14 cellular contexts compared by ENCODE assay signal in the genomic region with DNA sequence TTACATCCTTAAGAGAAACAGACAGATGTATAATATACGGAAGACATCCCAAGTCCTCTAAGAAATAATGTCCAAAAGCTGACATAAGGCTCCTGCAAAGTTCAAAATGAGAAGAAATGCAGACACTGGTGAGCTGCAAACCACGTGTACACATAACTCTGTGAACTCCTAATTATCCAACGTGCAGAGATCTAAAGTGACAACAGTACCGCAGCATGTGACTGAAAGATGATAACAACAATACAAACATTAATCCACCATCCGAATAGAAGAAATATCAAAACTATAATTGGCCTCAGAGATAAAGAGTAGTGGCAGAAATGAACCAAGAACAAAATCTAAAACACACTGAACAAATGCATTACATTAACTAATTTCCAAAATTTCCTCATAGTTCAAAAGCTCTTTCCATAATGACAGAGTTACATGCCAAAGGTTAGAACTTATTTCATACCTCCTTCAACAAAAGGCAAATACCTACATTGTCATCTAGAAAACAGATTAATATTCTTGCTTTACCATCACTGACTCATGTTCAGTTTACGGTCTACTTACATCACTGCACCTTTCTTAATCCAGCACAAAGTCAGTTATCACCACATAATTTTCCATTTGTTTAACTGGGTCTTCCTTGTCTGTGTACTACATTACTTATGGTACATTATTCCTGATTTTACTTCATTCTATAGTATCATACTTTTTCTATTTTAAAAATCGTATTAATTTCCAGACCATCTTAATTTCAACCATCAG. TPM values are rescaled to one million over a fixed set of nuclear protein-coding genes. Genes with fewer than 3 reads are reported as not detected.
A peak's percentile ranks its signal among the peaks of the same experiment; 100 is the strongest.
DNase-seq lines count a peak whose midpoint lies in the region; ATAC-seq and TF ChIP-seq lines count a peak whose summit lies in the region.
"Had no signal": no experiment of that assay in that cellular context is flagged by ENCODE, and none has a peak within 500 bp of the region (broad histone marks: within the 10 kb centered on the region; RNA-seq: fewer than 3 reads in every experiment).

No MANE protein-coding gene starts in this region.

- H3K9ac ChIP-seq in mesenchymal stem cell (ENCODE audit: low read length) = peak overlapping the region; percentile 96

- no peaks in the 10 kb centered on the region for H3K27me3 Mint-ChIP-seq in T-helper 1 cell treated with Interleukin-12 subunit alpha and Interleukin-12 subunit beta and Interleukin-4 antibody, amounts not matched to agents 30 μg/mL and 1 μg/mL, for 36 hours (ENCODE audit: low read depth)
- no peaks in the 10 kb centered on the region for H3K27me3 Mint-ChIP-seq in activated naive CD8-positive, alpha-beta T cell treated with anti-CD3 and anti-CD28 coated beads for 36 hours

- H3K27ac Mint-ChIP-seq in T-helper 1 cell treated with Interleukin-12 subunit alpha and Interleukin-12 subunit beta and Interleukin-4 antibody, amounts not matched to agents 30 μg/mL and 1 μg/mL, for 36 hours = no peak overlapping the region
- peak overlapping the region; percentile 43 for H3K27ac Mint-ChIP-seq in activated naive CD8-positive, alpha-beta T cell treated with anti-CD3 and anti-CD28 coated beads for 36 hours

- H3K9me3 Mint-ChIP-seq in T-helper 1 cell treated with Interleukin-12 subunit alpha and Interleukin-12 subunit beta and Interleukin-4 antibody, amounts not matched to agents 30 μg/mL and 1 μg/mL, for 36 hours = no peaks in the 10 kb centered on the region
- H3K9me3 Mint-ChIP-seq in activated naive CD8-positive, alpha-beta T cell treated with anti-CD3 and anti-CD28 coated beads for 36 hours = no peaks in the 10 kb centered on the region

- no peak overlapping the region for H3K18ac ChIP-seq in mesenchymal stem cell (ENCODE audit: low read depth in 1 of 2, low read length in 2 of 2)

- no peak overlapping the region for H2AK5ac ChIP-seq in mesenchymal stem cell (ENCODE audit: low read length, severe bottlenecking)

- H2AFZ ChIP-seq in mesenchymal stem cell (ENCODE audit: low read depth, low read length) = no peak overlapping the region

- peaks cover 34% of the 10 kb centered on the region for H3K4me1 Mint-ChIP-seq in T-helper 1 cell treated with Interleukin-12 subunit alpha and Interleukin-12 subunit beta and Interleukin-4 antibody, amounts not matched to agents 30 μg/mL and 1 μg/mL, for 36 hours (ENCODE audit: low read depth)
- peaks cover 51% of the 10 kb centered on the region for H3K4me1 Mint-ChIP-seq in activated naive CD8-positive, alpha-beta T cell treated with anti-CD3 and anti-CD28 coated beads for 36 hours

- H3K36me3 ChIP-seq in HEK293 (ENCODE audit: control insufficient read depth in 2 of 2, insufficient read depth in 1 of 2, low read length in 2 of 2) = no peaks in the 10 kb centered on the region
- H3K36me3 ChIP-seq in mesenchymal stem cell (ENCODE audit: control insufficient read depth in 1 of 2, insufficient read depth in 2 of 2, low read depth in 1 of 2, low read length in 2 of 2) = no peaks in the 10 kb centered on the region
- H3K36me3 ChIP-seq: cardiac muscle cell, HAP-1, upper lobe of left lung had no signal

- H4K91ac ChIP-seq in mesenchymal stem cell (ENCODE audit: low read length) = no peak overlapping the region

- no peak for ATAC-seq in HG03432 (IDR thresholded peaks at IDR 0.05; ENCODE audit: unreplicated experiment)

- no peak overlapping the region for H2BK5ac ChIP-seq in mesenchymal stem cell (ENCODE audit: low read depth, low read length, poor library complexity, severe bottlenecking)

- H3K4me3 Mint-ChIP-seq in T-helper 1 cell treated with Interleukin-12 subunit alpha and Interleukin-12 subunit beta and Interleukin-4 antibody, amounts not matched to agents 30 μg/mL and 1 μg/mL, for 36 hours = peak overlapping the region; percentile 55
- no peak overlapping the region for H3K4me3 Mint-ChIP-seq in activated naive CD8-positive, alpha-beta T cell treated with anti-CD3 and anti-CD28 coated beads for 36 hours

- no peak for TF ChIP-seq CTCF in HEK293 (tag by site-specific recombination; IDR thresholded peaks at IDR 0.05)

- peaks cover 3% of the 10 kb centered on the region for H3K36me3 Mint-ChIP-seq in T-helper 1 cell treated with Interleukin-12 subunit alpha and Interleukin-12 subunit beta and Interleukin-4 antibody, amounts not matched to agents 30 μg/mL and 1 μg/mL, for 36 hours (ENCODE audit: low read depth)
- peaks cover 9% of the 10 kb centered on the region for H3K36me3 Mint-ChIP-seq in activated naive CD8-positive, alpha-beta T cell treated with anti-CD3 and anti-CD28 coated beads for 36 hours

- no peak overlapping the region for H3K27ac ChIP-seq in HEK293 (ENCODE audit: extremely low read depth, low read depth, low read length)
- H3K27ac ChIP-seq in mesenchymal stem cell (ENCODE audit: low read length, poor library complexity, severe bottlenecking) = no peak overlapping the region
- H3K27ac ChIP-seq: cardiac muscle cell, upper lobe of left lung had no signal

- no peak overlapping the region for H4K8ac ChIP-seq in mesenchymal stem cell (ENCODE audit: low read length)

- H3K27me3 ChIP-seq in mesenchymal stem cell (ENCODE audit: control insufficient read depth in 1 of 2, insufficient read depth in 1 of 2, low read length in 2 of 2) = no peaks in the 10 kb centered on the region

- no peak overlapping the region for H2BK120ac ChIP-seq in mesenchymal stem cell (ENCODE audit: low read depth, low read length)

- H2BK12ac ChIP-seq in mesenchymal stem cell (ENCODE audit: low read length in 2 of 2) = no peak overlapping the region

- CTCF ChIA-PET in HEK293 (lab: Yijun Ruan, JAX) = interaction anchor here (0.7 to 1.0 kb wide), 2 partner anchors 48 to 149 kb away, joined by 3 read pairs; no protein-coding TSS in a partner anchor

- H3K9me3 ChIP-seq in HEK293 (ENCODE audit: control insufficient read depth, insufficient read depth, low read depth, low read length) (no peaks in the 10 kb centered on the region), mesenchymal stem cell (ENCODE audit: control insufficient read depth, low read length) (no peaks in the 10 kb centered on the region)
- H3K9me3 ChIP-seq: HAP-1, upper lobe of left lung had no signal

- POLR2A ChIA-PET in HEK293 (lab: Yijun Ruan, JAX) = no interaction called here

- H3K4me3 ChIP-seq in HEK293 (ENCODE audit: low read depth, low read length) = no peak overlapping the region
- H3K4me3 ChIP-seq in mesenchymal stem cell (ENCODE audit: insufficient read depth in 1 of 2, low read depth in 1 of 2, low read length in 2 of 2) = peak overlapping the region in 1 of 2 experiments; percentile 97

- no peak overlapping the region for H2BK15ac ChIP-seq in mesenchymal stem cell (ENCODE audit: low read depth, poor library complexity, severe bottlenecking)

- H3K4me2 ChIP-seq in mesenchymal stem cell (ENCODE audit: low read length, poor library complexity, severe bottlenecking) = no peak overlapping the region

- H3K23ac ChIP-seq in mesenchymal stem cell (ENCODE audit: low read length in 2 of 2) = no peak overlapping the region

- H3K14ac ChIP-seq in mesenchymal stem cell (ENCODE audit: low read length in 2 of 2) = no peak overlapping the region

- 81% methylated on average over 6 of the region's 7 CpGs for WGBS in mesenchymal stem cell

- peaks cover 3% of the 10 kb centered on the region for H3K79me1 ChIP-seq in mesenchymal stem cell (replicated peaks; ENCODE audit: low read length, poor library complexity, severe bottlenecking)

- no peak overlapping the region for H3K4ac ChIP-seq in mesenchymal stem cell (ENCODE audit: low read depth in 1 of 2, low read length in 2 of 2)

- DNase-seq in T-helper 1 cell (no peak), mesenchymal stem cell (no peak)
- DNase-seq in activated naive CD8-positive, alpha-beta T cell treated with anti-CD3 and anti-CD28 coated beads for 36 hours = no peak
- no peak for DNase-seq in effector CD4-positive, alpha-beta T cell
- DNase-seq in effector CD8-positive, alpha-beta T cell (lab: John Stamatoyannopoulos, UW) = no peak
- DNase-seq: DMS53, NCI-H2171, RPMI8226, upper lobe of left lung had no signal

- H3K4me1 ChIP-seq in HEK293 (ENCODE audit: control insufficient read depth, insufficient read depth, low read length) (no peaks in the 10 kb centered on the region; the same call in 1 of the 2 replicates), mesenchymal stem cell (ENCODE audit: control insufficient read depth, insufficient read depth, low read depth, low read length) (no peaks in the 10 kb centered on the region)

TF ChIP-seq in HEK293, 187 proteins besides CTCF, POLR2A, EP300 and RAD21:
- TF ChIP-seq ZNF24 (tag by site-specific recombination; IDR thresholded peaks at IDR 0.05) (no peak), ZNF366 (tag by site-specific recombination; conservative IDR thresholded peaks at IDR 0.05) (peak; percentile 22; the same call in 1 of the 2 replicates)

RNA-seq across cellular contexts. Expression of gene PDCD10, which starts 2.2 kb away (rescaled TPM):
- 10 to 100 TPM; 78.7 to 88.7 TPM for total RNA-seq in activated naive CD8-positive, alpha-beta T cell treated with anti-CD3 and anti-CD28 coated beads for 36 hours
- polyA plus RNA-seq in mesenchymal stem cell (2013, experiment 1 of 2) = 79.4 TPM
- polyA plus RNA-seq in mesenchymal stem cell (2013, experiment 2 of 2) = 84.7 TPM

RNA-seq across cellular contexts. Expression of gene SERPINI1, which starts 3.0 kb away (rescaled TPM):
- 1 to 10 TPM; 1.1 to 1.2 TPM for total RNA-seq in activated naive CD8-positive, alpha-beta T cell treated with anti-CD3 and anti-CD28 coated beads for 36 hours
- polyA plus RNA-seq in mesenchymal stem cell (2013, experiment 1 of 2) = 2.0 TPM
- 2.0 TPM for polyA plus RNA-seq in mesenchymal stem cell (2013, experiment 2 of 2)
